1 cellular context compared by ENCODE assay signal in the genomic region with DNA sequence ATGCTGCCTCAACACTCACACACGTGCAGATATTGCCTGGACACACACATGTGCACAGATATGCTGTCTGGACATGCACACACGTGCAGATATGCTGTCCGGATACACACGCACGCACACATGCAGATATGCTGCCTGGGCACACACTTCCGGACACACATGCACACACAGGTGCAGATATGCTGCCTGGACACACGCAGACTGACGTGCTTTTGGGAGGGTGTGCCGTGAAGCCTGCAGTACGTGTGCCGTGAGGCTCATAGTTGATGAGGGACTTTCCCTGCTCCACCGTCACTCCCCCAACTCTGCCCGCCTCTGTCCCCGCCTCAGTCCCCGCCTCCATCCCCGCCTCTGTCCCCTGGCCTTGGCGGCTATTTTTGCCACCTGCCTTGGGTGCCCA.
TF ChIP-seq lines count a peak whose summit lies in the region.

No MANE protein-coding gene starts in this region.

TF ChIP-seq in H1, 55 proteins besides CTCF, POLR2A, EP300 and RAD21:
- TF ChIP-seq SUZ12 (IDR thresholded peaks at IDR 0.05; ENCODE audit: low read length): no peak
- no peak for TF ChIP-seq KDM1A (IDR thresholded peaks at IDR 0.05; ENCODE audit: borderline replicate concordance, low read length)
- TF ChIP-seq, protein P1, sequence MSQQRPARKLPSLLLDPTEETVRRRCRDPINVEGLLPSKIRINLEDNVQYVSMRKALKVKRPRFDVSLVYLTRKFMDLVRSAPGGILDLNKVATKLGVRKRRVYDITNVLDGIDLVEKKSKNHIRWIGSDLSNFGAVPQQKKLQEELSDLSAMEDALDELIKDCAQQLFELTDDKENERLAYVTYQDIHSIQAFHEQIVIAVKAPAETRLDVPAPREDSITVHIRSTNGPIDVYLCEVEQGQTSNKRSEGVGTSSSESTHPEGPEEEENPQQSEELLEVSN (IDR thresholded peaks at IDR 0.05): no peak
